8 cellular contexts compared by ENCODE assay signal in the genomic region with DNA sequence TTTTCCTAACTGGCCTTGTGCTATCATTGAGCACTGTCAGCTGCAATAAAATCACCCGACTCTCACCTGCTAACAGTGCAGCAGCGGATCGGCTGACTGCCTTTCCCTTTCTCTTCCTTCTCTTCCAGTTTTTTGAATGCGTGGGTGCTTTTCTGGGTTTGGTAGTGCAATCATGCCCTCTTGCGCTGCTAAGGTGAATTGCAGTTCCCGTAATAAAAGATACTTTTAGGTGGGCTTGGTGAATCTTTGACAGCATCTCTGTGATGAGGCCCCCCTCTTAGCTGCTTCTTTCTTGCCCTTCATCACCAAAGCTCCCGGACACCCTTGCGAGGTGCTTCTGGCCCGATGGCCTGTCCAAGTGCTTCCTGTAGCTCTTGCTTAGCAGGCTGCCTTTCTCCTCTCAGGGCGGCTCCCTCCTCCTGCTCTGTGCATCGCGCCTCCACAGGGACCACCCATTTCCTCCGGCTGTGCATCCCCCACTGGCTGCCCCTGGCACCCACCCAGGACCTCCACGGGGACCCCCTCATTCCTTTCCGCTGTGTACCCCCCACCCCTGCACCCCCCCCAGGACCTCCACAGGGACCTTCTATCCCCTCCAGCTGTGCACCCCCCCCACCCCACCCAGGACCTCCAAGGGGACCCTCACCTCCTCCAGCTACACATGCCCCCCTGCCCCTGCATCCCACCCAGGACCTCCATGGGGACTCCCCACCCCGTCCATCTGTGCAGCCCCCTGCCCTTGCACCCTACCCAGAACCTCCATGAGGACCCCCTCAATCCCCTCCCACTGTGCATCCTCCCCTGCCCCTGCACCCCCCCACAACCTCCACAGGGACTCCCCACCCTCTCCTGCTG. TPM values are rescaled to one million over a fixed set of nuclear protein-coding genes. Genes with fewer than 3 reads are reported as not detected.
DNase-seq lines count a peak whose midpoint lies in the region; ATAC-seq, FAIRE-seq and TF ChIP-seq lines count a peak whose summit lies in the region.

No MANE protein-coding gene starts in this region.

- intact Hi-C loops in stomach (cut with DNase I; ENCODE audit: low total_unique reads), result no loop called here

- no peak for FAIRE-seq in H54 (lab: Jason Lieb, UNC)

- peak in 5 of 7 experiments; percentile 82 to 90 (median 88) for TF ChIP-seq CTCF in stomach (IDR thresholded peaks at IDR 0.05)

- H3K36me3 ChIP-seq in endocrine pancreas (ENCODE audit: control insufficient read depth, insufficient read depth, low read length), result no peaks in the 10 kb centered on the region
- peaks cover 0 to 3% (median 1%) of the 10 kb centered on the region in 4 donors for H3K36me3 ChIP-seq in stomach

- DNase-seq in AG08396 (ENCODE audit: low spot score), result peak; percentile 76
- peak; percentile 61 for DNase-seq in H54 (ENCODE audit: insufficient read length, low spot score)
- DNase-seq in NCI-H524 (lab: John Stamatoyannopoulos, UW), result peak; percentile 45 to 62
- peak; percentile 20 to 24 for DNase-seq in activated CD4-positive, alpha-beta T cell treated with anti-CD3 and anti-CD28 coated beads, Interleukin-2, amount 50 U/mL, for 4 hours
- peak; percentile 48 for DNase-seq in middle frontal gyrus (ENCODE audit: extremely low spot score, low spot score)
- DNase-seq in stomach, result peak; percentile 44

- no peak for TF ChIP-seq EP300 in stomach (IDR thresholded peaks at IDR 0.05)

- H3K27ac ChIP-seq in stomach, result peak overlapping the region in 1 of 5 donors; percentile 7

- H3K4me1 ChIP-seq in endocrine pancreas (ENCODE audit: control insufficient read depth, insufficient read depth, low read length), result no peaks in the 10 kb centered on the region
- peaks cover 0 to 32% (median 21%) of the 10 kb centered on the region in 4 donors for H3K4me1 ChIP-seq in stomach

- H3K9me3 ChIP-seq in endocrine pancreas (ENCODE audit: control insufficient read depth, low read length) (no peaks in the 10 kb centered on the region), stomach (no peaks in the 10 kb centered on the region)

- 12 to 18% (median 12%) methylated on average over 15 to 16 of the region's 16 CpGs for WGBS in stomach, 5 donors

- H3K27me3 ChIP-seq in endocrine pancreas (ENCODE audit: control insufficient read depth, insufficient read depth, low read length), result no peaks in the 10 kb centered on the region
- peaks cover 0 to 14% (median 0%) of the 10 kb centered on the region in 3 donors for H3K27me3 ChIP-seq in stomach

- H3K4me3 ChIP-seq in endocrine pancreas (ENCODE audit: control insufficient read depth, insufficient read depth, low read length) (peak overlapping the region; percentile 39), stomach (peak overlapping the region; percentile 19 to 28 (median 26))

- TF ChIP-seq POLR2A in H54 (IDR thresholded peaks at IDR 0.05; ENCODE audit: low read depth, low read length) (no peak), stomach (IDR thresholded peaks at IDR 0.05) (no peak)

- no peak overlapping the region for H3K9ac ChIP-seq in endocrine pancreas (ENCODE audit: control insufficient read depth, insufficient read depth, low read length)

- no peak for ATAC-seq in GM21737 (IDR thresholded peaks at IDR 0.05; ENCODE audit: unreplicated experiment)

RNA-seq across cellular contexts. Expression of gene RPL32, which starts 50.8 kb away (rescaled TPM):
- total RNA-seq in stomach, result 1,000 to 10,000 TPM in 3 of 5 donors, 100 to 1,000 TPM in 1, 10 to 100 TPM in 1; 71.5 to 2,292 (median 1,389) TPM
- 1,000 to 10,000 TPM; 2,312 to 3,985 (median 3,806) TPM for polyA plus RNA-seq in stomach

Comparison
In these comparisons a context has a peak if more than half of its experiments do, and no peak if none do; other contexts are left out.
1. DNase-seq: peak in every context shown above with its lines; median percentile 76 in AG08396; 61 in H54; 54 in NCI-H524; 48 in middle frontal gyrus; 44 in stomach; 22 in activated CD4-positive, alpha-beta T cell treated with anti-CD3 and anti-CD28 coated beads, Interleukin-2, amount 50 U/mL, for 4 hours.